Comparison of ENCODE assay signal across 30 cellular contexts in genomic region chr15:72169921-72170611, GRCh38. TPM values are rescaled to one million over a fixed set of nuclear protein-coding genes. Genes with fewer than 3 reads are reported as not detected.
DNase-seq lines count a peak whose midpoint lies in the region; ATAC-seq, FAIRE-seq and TF ChIP-seq lines count a peak whose summit lies in the region.
"Had no signal": no experiment of that assay in that cellular context is flagged by ENCODE, and none has a peak within 500 bp of the region (broad histone marks: within the 10 kb centered on the region; RNA-seq: fewer than 3 reads in every experiment).

No MANE protein-coding gene starts in this region.

- H3K4me2 ChIP-seq in H1 (ENCODE audit: insufficient read depth in 1 of 2, low read depth in 2 of 2, low read length in 2 of 2) = no peak overlapping the region

- H3K9me3 Mint-ChIP-seq in activated CD8-positive, alpha-beta T cell treated with anti-CD3 and anti-CD28 coated beads for 36 hours = no peaks in the 10 kb centered on the region
- H3K9me3 Mint-ChIP-seq: activated CD4-positive, alpha-beta memory T cell treated with anti-CD3 and anti-CD28 coated beads for 36 hours; activated naive CD4-positive, alpha-beta T cell treated with anti-CD3 and anti-CD28 coated beads, Interleukin-2, amount 50 U/mL, for 24 hours; activated T-helper 17 cell treated with anti-CD3 and anti-CD28 coated beads, Interleukin-2, amount 50 U/mL, for 72 hours; dendritic cell treated with granulocyte-macrophage colony-stimulating factor and Interleukin-4, amounts not matched to agents 40 ng/mL and 50 ng/mL, for 4 days had no signal

- H3K14ac ChIP-seq in H1 (ENCODE audit: insufficient read length) = no peak overlapping the region

- no peak overlapping the region for H2BK5ac ChIP-seq in H1 (ENCODE audit: low read depth, low read length)

- FAIRE-seq in H1 (lab: Jason Lieb, UNC) (no peak), small intestine (lab: Jason Lieb, UNC) (no peak)
- FAIRE-seq: GM18507 had no signal

- no peak overlapping the region for H2AK5ac ChIP-seq in H1 (ENCODE audit: low read depth, low read length)

- no peaks in the 10 kb centered on the region for H3K27me3 Mint-ChIP-seq in activated CD8-positive, alpha-beta T cell treated with anti-CD3 and anti-CD28 coated beads for 36 hours
- H3K27me3 Mint-ChIP-seq: activated naive CD4-positive, alpha-beta T cell treated with anti-CD3 and anti-CD28 coated beads, Interleukin-2, amount 50 U/mL, for 24 hours had no signal

- H3K4me1 Mint-ChIP-seq in activated CD8-positive, alpha-beta T cell treated with anti-CD3 and anti-CD28 coated beads for 36 hours (ENCODE audit: low read depth) = peaks cover 6% of the 10 kb centered on the region
- H3K4me1 Mint-ChIP-seq: activated naive CD4-positive, alpha-beta T cell treated with anti-CD3 and anti-CD28 coated beads, Interleukin-2, amount 50 U/mL, for 24 hours; activated T-helper 17 cell treated with anti-CD3 and anti-CD28 coated beads, Interleukin-2, amount 50 U/mL, for 72 hours had no signal

- H2BK12ac ChIP-seq in H1 (ENCODE audit: low read depth, low read length) = no peak overlapping the region

- POLR2A ChIA-PET in H1 (lab: Charles Lee; ENCODE audit: partially characterized antibody) = interaction anchor here (1.3 kb wide), 1 partner anchor 28 kb away, joined by 4 read pairs; the partner anchor contains the start of gene GRAMD2A
- POLR2A ChIA-PET in activated CD8-positive, alpha-beta T cell treated with anti-CD3 and anti-CD28 coated beads for 36 hours (lab: Charles Lee) = no interaction called here

- WGBS in H1 (ENCODE audit: extremely low coverage in 1 of 2, insufficient coverage in 1 of 2, insufficient read length in 1 of 2, insufficient replicate concordance in 2 of 2, low coverage in 1 of 2, low lambda C conversion rate in 2 of 2, missing lambda C conversion rate in 1 of 2), 2 experiments = 94% methylated on average over 16 of the region's 16 CpGs; no CpG with 5 or more reads in 1 of the 2 experiments
- 24 to 76% (median 46%) methylated on average over 16 of the region's 16 CpGs for WGBS in small intestine, 3 donors

- H2AFZ ChIP-seq in H1 (ENCODE audit: low read length) = 0 out of 2 replicates have a peak overlapping the region, but pooled peaks have one; percentile 11

- H3K27me3 ChIP-seq in H1 (replicated peaks in 1 of 4; ENCODE audit: control insufficient read depth in 3 of 4, extremely low read depth in 1 of 4, insufficient read depth in 3 of 4, low read length in 3 of 4) (no peaks in the 10 kb centered on the region), small intestine (ENCODE audit: control insufficient read depth in 2 of 2, insufficient read depth in 2 of 2, low read length in 2 of 2) (peaks cover 0 to 2% of the 10 kb centered on the region in 2 donors), MG63 (no peaks in the 10 kb centered on the region)
- H3K27me3 ChIP-seq: foreskin keratinocyte, heart left ventricle, upper lobe of left lung had no signal

- intact Hi-C loops in activated CD8-positive, alpha-beta T cell treated with anti-CD3 and anti-CD28 coated beads for 36 hours (cut with micrococcal nuclease) = no loop called here

- H3K9ac ChIP-seq in H1 (replicated peaks in 1 of 4; ENCODE audit: extremely low read depth in 1 of 4, low read depth in 3 of 4, low read length in 3 of 4) = no peak overlapping the region; a peak in 1 of 7 replicates

- H3K9me3 ChIP-seq in KOPT-K1 (ENCODE audit: insufficient read depth, low read length, poor library complexity, severe bottlenecking) (no peaks in the 10 kb centered on the region), H1 (ENCODE audit: insufficient read depth in 2 of 2, low read depth in 1 of 2, low read length in 1 of 2) (no peaks in the 10 kb centered on the region), small intestine (ENCODE audit: control insufficient read depth, low read depth) (no peaks in the 10 kb centered on the region), MG63 (no peaks in the 10 kb centered on the region)
- H3K9me3 ChIP-seq: esophagus muscularis mucosa, heart left ventricle, prostate gland, upper lobe of left lung had no signal

- CTCF ChIA-PET in H1 (lab: Charles Lee; ENCODE audit: partially characterized antibody) = interaction anchor here (1.0 to 2.1 kb wide), 4 partner anchors 12 to 369 kb away, joined by 3 to 6 read pairs (median 4); no protein-coding TSS in a partner anchor
- CTCF ChIA-PET in activated CD8-positive, alpha-beta T cell treated with anti-CD3 and anti-CD28 coated beads for 36 hours (lab: Charles Lee) = interaction anchor here (0.8 to 1.0 kb wide), 2 partner anchors 14 kb away, joined by 3 to 4 read pairs; no protein-coding TSS in a partner anchor

- H4K8ac ChIP-seq in H1 (ENCODE audit: extremely low read depth, insufficient read depth, low read length) = no peak overlapping the region; the same call in 1 of the 2 replicates

- H3K18ac ChIP-seq in H1 (ENCODE audit: extremely low read depth, low read length) = no peak overlapping the region

- peak overlapping the region; percentile 34; the same call in 1 of the 2 replicates for H2BK15ac ChIP-seq in H1 (ENCODE audit: low read length)

- no peak for ATAC-seq in activated CD8-positive, alpha-beta T cell treated with anti-CD3 and anti-CD28 coated beads for 36 hours
- ATAC-seq: activated T-helper 17 cell treated with anti-CD3 and anti-CD28 coated beads, Interleukin-2, amount 50 U/mL, for 72 hours; foreskin keratinocyte had no signal

- H2BK120ac ChIP-seq in H1 (replicated peaks; ENCODE audit: low read depth, low read length) = no peak overlapping the region

- H2BK20ac ChIP-seq in H1 (ENCODE audit: low read length) = no peak overlapping the region

- no peaks in the 10 kb centered on the region for H3K23me2 ChIP-seq in H1 (ENCODE audit: low read depth, low read length)

- H3K4me3 ChIP-seq in H1 (ENCODE audit: extremely low read depth in 1 of 4, insufficient read depth in 2 of 4, low read depth in 3 of 4, low read length in 4 of 4) (no peak overlapping the region), small intestine (ENCODE audit: low read depth in 1 of 2, low read length in 2 of 2) (no peak overlapping the region), MG63 (no peak overlapping the region)
- H3K4me3 ChIP-seq: esophagus muscularis mucosa, heart left ventricle, prostate gland, upper lobe of left lung had no signal

- TF ChIP-seq POLR2A in H1 (IDR thresholded peaks at IDR 0.05; ENCODE audit: control extremely low read depth in 1 of 2, low read depth in 2 of 2, low read length in 2 of 2) = no peak

- H3K36me3 Mint-ChIP-seq in activated CD8-positive, alpha-beta T cell treated with anti-CD3 and anti-CD28 coated beads for 36 hours (ENCODE audit: low read depth) = no peaks in the 10 kb centered on the region
- H3K36me3 Mint-ChIP-seq: activated CD4-positive, alpha-beta memory T cell treated with anti-CD3 and anti-CD28 coated beads for 36 hours; activated naive CD4-positive, alpha-beta T cell treated with anti-CD3 and anti-CD28 coated beads, Interleukin-2, amount 50 U/mL, for 24 hours had no signal

- H4K20me1 ChIP-seq in H1 (replicated peaks in 1 of 2; ENCODE audit: control insufficient read depth in 1 of 2, insufficient read depth in 2 of 2, low read length in 2 of 2) = no peaks in the 10 kb centered on the region

- no peak overlapping the region for H4K91ac ChIP-seq in H1 (replicated peaks; ENCODE audit: insufficient read length, low read length)

- peak overlapping the region; percentile 90 for H3K27ac ChIP-seq in KOPT-K1 (ENCODE audit: low read depth, low read length, poor library complexity, severe bottlenecking)
- H3K27ac ChIP-seq in H1 (ENCODE audit: low read depth, low read length) = no peak overlapping the region; the same call in 1 of the 2 replicates
- H3K27ac ChIP-seq in small intestine (ENCODE audit: low read depth in 1 of 2, low read length in 1 of 2) = peak overlapping the region; percentile 26 to 88
- H3K27ac ChIP-seq: esophagus muscularis mucosa, foreskin keratinocyte, heart left ventricle, prostate gland had no signal

- TF ChIP-seq EP300 in H1 (IDR thresholded peaks at IDR 0.05; ENCODE audit: borderline replicate concordance in 1 of 2, low read depth in 2 of 2, low read length in 2 of 2) = no peak

- H3K4me3 Mint-ChIP-seq in activated CD8-positive, alpha-beta T cell treated with anti-CD3 and anti-CD28 coated beads for 36 hours = no peak overlapping the region
- H3K4me3 Mint-ChIP-seq: activated CD4-positive, alpha-beta memory T cell treated with anti-CD3 and anti-CD28 coated beads for 36 hours; activated naive CD4-positive, alpha-beta T cell treated with anti-CD3 and anti-CD28 coated beads, Interleukin-2, amount 50 U/mL, for 24 hours; activated T-helper 17 cell treated with anti-CD3 and anti-CD28 coated beads, Interleukin-2, amount 50 U/mL, for 72 hours; dendritic cell treated with granulocyte-macrophage colony-stimulating factor and Interleukin-4, amounts not matched to agents 40 ng/mL and 50 ng/mL, for 4 days had no signal

- H3K56ac ChIP-seq in H1 (replicated peaks; ENCODE audit: insufficient read length, low read depth, low read length) = no peak overlapping the region

- no peaks in the 10 kb centered on the region for H3K79me2 ChIP-seq in H1 (ENCODE audit: control insufficient read depth in 1 of 2, insufficient read depth in 2 of 2, low read length in 2 of 2)

- no peaks in the 10 kb centered on the region for H3K79me1 ChIP-seq in H1 (ENCODE audit: low read depth, low read length)

- H3K4me1 ChIP-seq in H1 (replicated peaks in 1 of 4; ENCODE audit: control insufficient read depth in 3 of 4, insufficient read depth in 4 of 4, low read length in 3 of 4) = peaks cover 0 to 8% (median 2%) of the 10 kb centered on the region in 4 experiments; a peak in 3 of 7 replicates
- H3K4me1 ChIP-seq in small intestine (ENCODE audit: control insufficient read depth in 2 of 2, insufficient read depth in 1 of 2, low read depth in 1 of 2, low read length in 1 of 2) = peaks cover 0 to 5% of the 10 kb centered on the region in 2 donors
- H3K4me1 ChIP-seq: esophagus muscularis mucosa, foreskin keratinocyte, prostate gland had no signal

- TF ChIP-seq RAD21 in H1 (IDR thresholded peaks at IDR 0.05 in 1 of 2, conservative IDR thresholded peaks at IDR 0.05 in 1 of 2; ENCODE audit: low read depth in 2 of 2, low read length in 2 of 2) = no peak

- H3K4ac ChIP-seq in H1 (replicated peaks; ENCODE audit: insufficient read length, low read depth, low read length) = no peak overlapping the region

- peak; percentile 91 for DNase-seq in ELF-1 (ENCODE audit: low read depth, low spot score)
- DNase-seq in H1 (ENCODE audit: low read depth in 1 of 2, low spot score in 2 of 2) = no peak
- peak; percentile 93 for DNase-seq in small intestine
- DNase-seq in NCI-H446 treated with DMSO at 0.1 percent for 48 hours (lab: John Stamatoyannopoulos, UW) = no peak
- no peak for DNase-seq in activated CD8-positive, alpha-beta T cell treated with anti-CD3 and anti-CD28 coated beads for 36 hours
- no peak for DNase-seq in iPS-NIHi11 (ENCODE audit: low spot score)
- no peak for DNase-seq in MG63
- DNase-seq: ACHN; activated CD4-positive, alpha-beta memory T cell treated with anti-CD3 and anti-CD28 coated beads for 36 hours; activated CD4-positive, CD25-positive, alpha-beta regulatory T cell treated with anti-CD3 and anti-CD28 coated beads, Interleukin-2, amount 50 U/mL, for 72 hours; DMS79; foreskin keratinocyte; GF-D8; heart left ventricle; Kasumi-1; NCI-H1048; NCI-H187; NCI-H526 treated with DMSO at 0.1 percent for 48 hours; nucleus accumbens; stimulated activated CD8-positive, alpha-beta memory T cell treated with anti-CD3 and anti-CD28 coated beads, Interleukin-4, amount 100 ng/mL, for 48 hours had no signal

- H3K27ac Mint-ChIP-seq in activated CD8-positive, alpha-beta T cell treated with anti-CD3 and anti-CD28 coated beads for 36 hours = no peak overlapping the region
- H3K27ac Mint-ChIP-seq: activated CD4-positive, alpha-beta memory T cell treated with anti-CD3 and anti-CD28 coated beads for 36 hours; activated T-helper 17 cell treated with anti-CD3 and anti-CD28 coated beads, Interleukin-2, amount 50 U/mL, for 72 hours; dendritic cell treated with granulocyte-macrophage colony-stimulating factor and Interleukin-4, amounts not matched to agents 40 ng/mL and 50 ng/mL, for 4 days had no signal

- H3K23ac ChIP-seq in H1 (ENCODE audit: insufficient read length) = no peak overlapping the region

- no peaks in the 10 kb centered on the region for H3K36me3 ChIP-seq in KOPT-K1 (ENCODE audit: insufficient read depth, low read length)
- H3K36me3 ChIP-seq in H1 (ENCODE audit: control insufficient read depth in 2 of 4, insufficient read depth in 4 of 4, low read length in 3 of 4) = no peaks in the 10 kb centered on the region
- no peaks in the 10 kb centered on the region for H3K36me3 ChIP-seq in small intestine (ENCODE audit: control insufficient read depth in 2 of 2, insufficient read depth in 2 of 2, low read length in 2 of 2)
- no peaks in the 10 kb centered on the region for H3K36me3 ChIP-seq in MG63
- H3K36me3 ChIP-seq: esophagus muscularis mucosa, heart left ventricle, prostate gland, upper lobe of left lung had no signal

- no peak overlapping the region for H4K5ac ChIP-seq in H1 (ENCODE audit: insufficient read length, low read depth, low read length)

- TF ChIP-seq CTCF in H1 (IDR thresholded peaks at IDR 0.05; ENCODE audit: control extremely low read depth in 1 of 3, insufficient read depth in 1 of 3, low read depth in 1 of 3, low read length in 3 of 3) = no peak
- TF ChIP-seq CTCF in activated CD8-positive, alpha-beta T cell treated with anti-CD3 and anti-CD28 coated beads for 36 hours (IDR thresholded peaks at IDR 0.05) = no peak

RNA-seq across cellular contexts. Expression of gene GRAMD2A, which starts 27.5 kb away (rescaled TPM):
- 0.36 and 1.5 TPM in 2 replicates for total RNA-seq in H1 (2021; fragmentation: NEBNext Ultra II Directional; extraction: Animal tissue kit (Norgen Biotek cat#: 25700))
- polyA plus RNA-seq in H1 (2011; rRNA removed) (0.57 and 0.66 TPM in 2 replicates), small intestine (1 to 10 TPM in 2 of 3 donors, under 1 TPM in 1; 0.67 to 7.0 (median 1.4) TPM)
- polyA plus RNA-seq in H1 (2011; cell fraction: cytosol; rRNA removed) = 0.88 TPM
- 1.4 TPM for polyA plus RNA-seq in H1 (2011; cell fraction: nucleus; rRNA removed)
- 0.69 to 1.1 TPM (median 0.82 TPM) in 4 replicates for polyA plus RNA-seq in H1 (2012, experiment 1 of 2)
- polyA plus RNA-seq in H1 (2012, experiment 2 of 2) = 0.41 TPM
- 0.65 TPM for polyA plus RNA-seq in H1 (2013, experiment 1 of 2)
- 0.44 TPM for polyA plus RNA-seq in H1 (2013, experiment 2 of 2)
- polyA minus RNA-seq in H1 (2011; rRNA and poly(A)+ RNA removed) = 1.3 and 2.1 TPM in 2 replicates
- polyA minus RNA-seq in H1 (2011; cell fraction: cytosol; rRNA and poly(A)+ RNA removed) = 1.4 TPM
- polyA minus RNA-seq in H1 (2011; cell fraction: nucleus; rRNA and poly(A)+ RNA removed) = 0.90 TPM
- not detected for total RNA-seq in activated CD8-positive, alpha-beta T cell treated with anti-CD3 and anti-CD28 coated beads for 36 hours
- not detected in 2 replicates for total RNA-seq in MG63 (2014; rRNA removed; shearing (Covaris generic); ENCODE audit: low replicate concordance)
- total RNA-seq: activated CD4-positive, alpha-beta memory T cell treated with anti-CD3 and anti-CD28 coated beads for 36 hours; RPMI7951; SK-MEL-5 had no signal

RNA-seq across cellular contexts. Expression of gene SENP8, which starts 51.9 kb away (rescaled TPM):
- 3.6 and 6.0 TPM in 2 replicates for total RNA-seq in H1 (2021; fragmentation: NEBNext Ultra II Directional; extraction: Animal tissue kit (Norgen Biotek cat#: 25700))
- polyA plus RNA-seq in H1 (2011; rRNA removed) (2.2 and 4.1 TPM in 2 replicates), small intestine (1 to 10 TPM in 1 of 3 donors, under 1 TPM in 2; 0.81 to 1.9 (median 0.89) TPM)
- polyA plus RNA-seq in H1 (2011; cell fraction: cytosol; rRNA removed) = 3.8 TPM
- polyA plus RNA-seq in H1 (2011; cell fraction: nucleus; rRNA removed) = 5.9 TPM
- polyA plus RNA-seq in H1 (2012, experiment 1 of 2) = 3.0 to 4.2 TPM (median 3.3 TPM) in 4 replicates
- polyA plus RNA-seq in H1 (2012, experiment 2 of 2) = 0.43 TPM
- polyA plus RNA-seq in H1 (2013, experiment 1 of 2) = 2.8 TPM
- 3.1 TPM for polyA plus RNA-seq in H1 (2013, experiment 2 of 2)
- polyA minus RNA-seq in H1 (2011; rRNA and poly(A)+ RNA removed) = 15.5 and 16.2 TPM in 2 replicates
- polyA minus RNA-seq in H1 (2011; cell fraction: cytosol; rRNA and poly(A)+ RNA removed) = 4.0 TPM
- polyA minus RNA-seq in H1 (2011; cell fraction: nucleus; rRNA and poly(A)+ RNA removed) = 3.0 TPM
- 1 to 10 TPM; 2.8 TPM for total RNA-seq in activated CD8-positive, alpha-beta T cell treated with anti-CD3 and anti-CD28 coated beads for 36 hours
- 0.84 and 1.7 TPM in 2 replicates for total RNA-seq in MG63 (2014; rRNA removed; shearing (Covaris generic); ENCODE audit: low replicate concordance)

RNA-seq across cellular contexts. Expression of gene MYO9A, which starts 52.1 kb away (rescaled TPM):
- 26.0 and 29.5 TPM in 2 replicates for total RNA-seq in H1 (2021; fragmentation: NEBNext Ultra II Directional; extraction: Animal tissue kit (Norgen Biotek cat#: 25700))
- polyA plus RNA-seq in H1 (2011; rRNA removed) (3.9 and 4.9 TPM in 2 replicates), small intestine (1 to 10 TPM; 1.6 to 3.6 (median 1.6) TPM)
- 5.2 TPM for polyA plus RNA-seq in H1 (2011; cell fraction: cytosol; rRNA removed)
- 12.6 TPM for polyA plus RNA-seq in H1 (2011; cell fraction: nucleus; rRNA removed)
- 5.3 to 9.8 TPM (median 6.2 TPM) in 4 replicates for polyA plus RNA-seq in H1 (2012, experiment 1 of 2)
- 0.80 TPM for polyA plus RNA-seq in H1 (2012, experiment 2 of 2)
- 6.3 TPM for polyA plus RNA-seq in H1 (2013, experiment 1 of 2)
- 5.0 TPM for polyA plus RNA-seq in H1 (2013, experiment 2 of 2)
- 61.9 and 71.4 TPM in 2 replicates for polyA minus RNA-seq in H1 (2011; rRNA and poly(A)+ RNA removed)
- 18.6 TPM for polyA minus RNA-seq in H1 (2011; cell fraction: cytosol; rRNA and poly(A)+ RNA removed)
- polyA minus RNA-seq in H1 (2011; cell fraction: nucleus; rRNA and poly(A)+ RNA removed) = 93.1 TPM
- 10 to 100 TPM; 16.8 to 18.7 TPM for total RNA-seq in activated CD8-positive, alpha-beta T cell treated with anti-CD3 and anti-CD28 coated beads for 36 hours
- total RNA-seq in MG63 (2014; rRNA removed; shearing (Covaris generic); ENCODE audit: low replicate concordance) = 21.1 and 22.6 TPM in 2 replicates

Comparison
In these comparisons a context has a peak if more than half of its experiments do, and no peak if none do; other contexts are left out.
1. DNase-seq: peak in ELF-1 (single experiment) and small intestine (single experiment); none in H1 (0 of 2), NCI-H446 treated with DMSO at 0.1 percent for 48 hours (single experiment), activated CD8-positive, alpha-beta T cell treated with anti-CD3 and anti-CD28 coated beads for 36 hours (single experiment), iPS-NIHi11 (single experiment) and MG63 (single experiment).